32 cellular contexts compared by ENCODE assay signal in genomic region chr1:83697220-83697619, GRCh38.
"Had no signal": no experiment of that assay in that cellular context is flagged by ENCODE, and none has a peak within 500 bp of the region (broad histone marks: within the 10 kb centered on the region; RNA-seq: fewer than 3 reads in every experiment).

No MANE protein-coding gene starts in this region.

- H3K4me3 Mint-ChIP-seq: activated B cell treated with CpG ODN at 0.5 μM for 24 hours; activated CD4-positive, alpha-beta memory T cell treated with anti-CD3 and anti-CD28 coated beads for 36 hours; activated CD8-positive, alpha-beta memory T cell treated with anti-CD3 and anti-CD28 coated beads, Interleukin-2, amount 10 ng/mL, durations not matched to agents 7 days and 5 days; activated CD8-positive, alpha-beta T cell treated with anti-CD3 and anti-CD28 coated beads, Interleukin-2, amount 10 ng/mL, durations not matched to agents 7 days and 5 days; activated naive CD4-positive, alpha-beta T cell treated with anti-CD3 and anti-CD28 coated beads for 36 hours; activated naive CD4-positive, alpha-beta T cell treated with anti-CD3 and anti-CD28 coated beads, Interleukin-2, amount 50 U/mL, for 24 hours; activated naive CD8-positive, alpha-beta T cell treated with anti-CD3 and anti-CD28 coated beads, Interleukin-2, amount 10 ng/mL, durations not matched to agents 7 days and 5 days; activated T-helper 1 cell treated with anti-CD3 and anti-CD28 coated beads, Interleukin-12 subunit alpha, Interleukin-12 subunit beta, Interleukin-2, Interleukin-4 antibody, amounts not matched to agents 30 ng/mL and 10 ng/mL and 1 ng/mL, durations not matched to agents 14 hours and 24 hours and 36 hours; central memory CD8-positive, alpha-beta T cell; dendritic cell treated with granulocyte-macrophage colony-stimulating factor and Interleukin-4, amounts not matched to agents 40 ng/mL and 50 ng/mL, for 4 days; endodermal cell; T-helper 17 cell; T-helper 2 cell treated with Interferon-gamma antibody and Interleukin-4, amounts not matched to agents 5 μg/mL and 100 μg/mL, for 36 hours had no signal

- H3K27me3 Mint-ChIP-seq: activated naive CD4-positive, alpha-beta T cell treated with anti-CD3 and anti-CD28 coated beads, Interleukin-2, amount 50 U/mL, for 24 hours; central memory CD8-positive, alpha-beta T cell had no signal

- H3K9me3 Mint-ChIP-seq: activated B cell treated with CpG ODN at 0.5 μM for 24 hours; activated naive CD4-positive, alpha-beta T cell treated with anti-CD3 and anti-CD28 coated beads, Interleukin-2, amount 50 U/mL, for 24 hours; central memory CD8-positive, alpha-beta T cell; dendritic cell treated with granulocyte-macrophage colony-stimulating factor and Interleukin-4, amounts not matched to agents 40 ng/mL and 50 ng/mL, for 4 days had no signal

- H3K27ac Mint-ChIP-seq: activated B cell treated with CpG ODN at 0.5 μM for 24 hours; activated CD4-positive, alpha-beta memory T cell treated with anti-CD3 and anti-CD28 coated beads for 36 hours; activated CD8-positive, alpha-beta memory T cell treated with anti-CD3 and anti-CD28 coated beads, Interleukin-2, amount 10 ng/mL, durations not matched to agents 7 days and 5 days; activated CD8-positive, alpha-beta T cell treated with anti-CD3 and anti-CD28 coated beads, Interleukin-2, amount 10 ng/mL, durations not matched to agents 7 days and 5 days; activated naive CD4-positive, alpha-beta T cell treated with anti-CD3 and anti-CD28 coated beads for 36 hours; activated naive CD4-positive, alpha-beta T cell treated with anti-CD3 and anti-CD28 coated beads, Interleukin-2, amount 50 U/mL, for 24 hours; activated naive CD8-positive, alpha-beta T cell treated with anti-CD3 and anti-CD28 coated beads, Interleukin-2, amount 10 ng/mL, durations not matched to agents 7 days and 5 days; activated T-helper 1 cell treated with anti-CD3 and anti-CD28 coated beads, Interleukin-12 subunit alpha, Interleukin-12 subunit beta, Interleukin-2, Interleukin-4 antibody, amounts not matched to agents 30 ng/mL and 10 ng/mL and 1 ng/mL, durations not matched to agents 14 hours and 24 hours and 36 hours; activated T-helper 2 cell treated with anti-CD3 and anti-CD28 coated beads, Interferon-gamma antibody, Interleukin-2, Interleukin-4, amounts not matched to agents 10 μg/mL and 5 μg/mL and 100 μg/mL, durations not matched to agents 14 hours and 24 hours and 36 hours; dendritic cell treated with granulocyte-macrophage colony-stimulating factor and Interleukin-4, amounts not matched to agents 40 ng/mL and 50 ng/mL, for 4 days; endodermal cell; T-helper 17 cell; T-helper 2 cell treated with Interferon-gamma antibody and Interleukin-4, amounts not matched to agents 5 μg/mL and 100 μg/mL, for 36 hours had no signal

- ATAC-seq: activated CD4-positive, CD25-positive, alpha-beta regulatory T cell treated with anti-CD3 and anti-CD28 coated beads, Interleukin-2, amount 50 U/mL, for 24 hours; activated CD8-positive, alpha-beta memory T cell treated with anti-CD3 and anti-CD28 coated beads, Interleukin-2, amount 10 ng/mL, durations not matched to agents 7 days and 5 days; activated CD8-positive, alpha-beta T cell treated with anti-CD3 and anti-CD28 coated beads, Interleukin-2, amount 10 ng/mL, durations not matched to agents 7 days and 5 days; esophagus mucosa; heart left ventricle; T-helper 17 cell had no signal

- H3K36me3 ChIP-seq: brain microvascular endothelial cell, heart left ventricle, WERI-Rb-1 had no signal

- H3K4me3 ChIP-seq: coronary artery, dorsolateral prefrontal cortex, heart left ventricle had no signal

- DNase-seq: activated B cell treated with CpG ODN at 0.5 μM for 24 hours; activated CD4-positive, alpha-beta memory T cell treated with anti-CD3 and anti-CD28 coated beads for 36 hours; activated CD4-positive, alpha-beta T cell treated with anti-CD3 and anti-CD28 coated beads for 48 hours; activated CD4-positive, alpha-beta T cell treated with anti-CD3 and anti-CD28 coated beads, Interleukin-2, amount 50 U/mL, for 1 hour; activated CD8-positive, alpha-beta memory T cell treated with anti-CD3 and anti-CD28 coated beads, Interleukin-2, amount 10 ng/mL, durations not matched to agents 7 days and 5 days; activated CD8-positive, alpha-beta memory T cell treated with anti-CD3 and anti-CD28 coated beads, Interleukin-2, amount 50 U/mL, for 4 hours; activated CD8-positive, alpha-beta T cell treated with anti-CD3 and anti-CD28 coated beads, Interleukin-2, amount 10 ng/mL, durations not matched to agents 7 days and 5 days; activated effector memory CD4-positive, alpha-beta T cell treated with anti-CD3 and anti-CD28 coated beads, Interleukin-2, amount 50 U/mL, for 16 hours; activated naive CD4-positive, alpha-beta T cell treated with anti-CD3 and anti-CD28 coated beads for 36 hours; activated naive CD8-positive, alpha-beta T cell treated with anti-CD3 and anti-CD28 coated beads, Interleukin-2, amount 10 ng/mL, durations not matched to agents 7 days and 5 days; activated T-cell treated with anti-CD3 and anti-CD28 coated beads, Interleukin-2, amount 50 U/mL, for 1 hour; activated T-cell treated with anti-CD3 and anti-CD28 coated beads, Interleukin-2, amount 50 U/mL, for 48 hours; amniotic stem cell; anterior cingulate cortex; brain microvascular endothelial cell; dorsolateral prefrontal cortex; effector memory CD4-positive, alpha-beta T cell; endodermal cell; foreskin fibroblast; heart left ventricle; T-helper 17 cell; T1000; WERI-Rb-1 had no signal

- H3K36me3 Mint-ChIP-seq: activated CD4-positive, alpha-beta memory T cell treated with anti-CD3 and anti-CD28 coated beads for 36 hours; activated CD8-positive, alpha-beta memory T cell treated with anti-CD3 and anti-CD28 coated beads, Interleukin-2, amount 10 ng/mL, durations not matched to agents 7 days and 5 days had no signal

- H3K4me1 Mint-ChIP-seq: activated CD8-positive, alpha-beta memory T cell treated with anti-CD3 and anti-CD28 coated beads, Interleukin-2, amount 10 ng/mL, durations not matched to agents 7 days and 5 days; central memory CD8-positive, alpha-beta T cell had no signal

- H3K27ac ChIP-seq: brain microvascular endothelial cell, coronary artery, dorsolateral prefrontal cortex, heart left ventricle, WERI-Rb-1 had no signal

- H3K27me3 ChIP-seq: brain microvascular endothelial cell, heart left ventricle had no signal
